Comparison of ENCODE assay signal across 1 cellular context in the genomic region with DNA sequence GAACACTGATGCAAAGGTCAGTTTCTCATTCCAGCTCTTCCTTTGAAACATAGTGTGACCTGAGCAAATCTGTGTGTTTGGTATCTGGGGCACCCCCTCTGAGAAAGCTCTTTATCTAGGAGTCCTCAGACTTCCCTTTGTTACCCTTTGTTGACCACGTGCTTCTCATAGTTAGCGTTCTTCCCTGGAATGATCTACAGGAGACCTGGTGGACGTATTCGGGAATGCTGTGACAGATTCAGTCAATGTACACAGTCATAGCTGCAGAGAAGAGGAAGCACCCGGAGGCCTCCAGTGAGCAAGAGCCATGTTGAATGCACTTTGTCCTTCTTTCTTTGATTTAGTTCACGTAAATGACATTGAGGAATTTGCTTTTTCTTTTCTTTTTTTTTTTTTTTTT.
TF ChIP-seq lines count a peak whose summit lies in the region.

No MANE protein-coding gene starts in this region.

TF ChIP-seq in HepG2, 621 proteins besides CTCF, POLR2A, EP300 and RAD21 (continues in another document):
- TF ChIP-seq ISX (CRISPR knock-in tag; conservative IDR thresholded peaks at IDR 0.05) (no peak), ZFP36 (IDR thresholded peaks at IDR 0.05; ENCODE audit: borderline replicate concordance, low read depth, low read length, partially characterized antibody) (no peak), ZNF737 (CRISPR knock-in tag; IDR thresholded peaks at IDR 0.05; ENCODE audit: borderline replicate concordance) (no peak), CREM (IDR thresholded peaks at IDR 0.05) (peak; percentile 38; the same call in 1 of the 2 replicates), CREM (CRISPR knock-in tag; IDR thresholded peaks at IDR 0.05) (no peak), ONECUT2 (CRISPR knock-in tag; IDR thresholded peaks at IDR 0.05) (no peak), ZFP62 (CRISPR knock-in tag; IDR thresholded peaks at IDR 0.05) (no peak), SRF (IDR thresholded peaks at IDR 0.05; ENCODE audit: low read depth, low read length) (no peak), HMG20A (CRISPR knock-in tag; IDR thresholded peaks at IDR 0.05; ENCODE audit: borderline replicate concordance) (0 out of 2 replicates have a peak, but pooled peaks have one; percentile 64), ELF1 (CRISPR knock-in tag; IDR thresholded peaks at IDR 0.05) (peak; percentile 42; the same call in 1 of the 2 replicates), SYNCRIP (IDR thresholded peaks at IDR 0.05; ENCODE audit: insufficient read depth, low read depth, low read length) (no peak), NFYC (CRISPR knock-in tag; IDR thresholded peaks at IDR 0.05) (no peak), KAT8 (CRISPR knock-in tag; IDR thresholded peaks at IDR 0.05) (peak; percentile 50; the same call in 1 of the 2 replicates), ZNF563 (CRISPR knock-in tag; IDR thresholded peaks at IDR 0.05) (no peak), HNRNPLL (IDR thresholded peaks at IDR 0.05; ENCODE audit: low read depth, low read length, poor library complexity, severe bottlenecking) (no peak), HMGXB3 (CRISPR knock-in tag; IDR thresholded peaks at IDR 0.05; ENCODE audit: borderline replicate concordance) (0 out of 2 replicates have a peak, but pooled peaks have one; percentile 42), PBX2 (CRISPR knock-in tag; IDR thresholded peaks at IDR 0.05) (0 out of 2 replicates have a peak, but pooled peaks have one; percentile 25), ZNF101 (CRISPR knock-in tag; IDR thresholded peaks at IDR 0.05; ENCODE audit: borderline replicate concordance, low read depth) (no peak), U2AF2 (IDR thresholded peaks at IDR 0.05; ENCODE audit: low read depth, low read length) (no peak), ZNF230 (CRISPR knock-in tag; IDR thresholded peaks at IDR 0.05) (no peak), ZMYM3 (CRISPR knock-in tag; IDR thresholded peaks at IDR 0.05) (no peak), KLF15 (CRISPR knock-in tag; IDR thresholded peaks at IDR 0.05; ENCODE audit: borderline replicate concordance) (no peak), TARDBP (CRISPR knock-in tag; IDR thresholded peaks at IDR 0.05) (0 out of 2 replicates have a peak, but pooled peaks have one; percentile 61), NAIF1 (CRISPR knock-in tag; IDR thresholded peaks at IDR 0.05; ENCODE audit: borderline replicate concordance) (no peak), ZNF644 (CRISPR knock-in tag; IDR thresholded peaks at IDR 0.05; ENCODE audit: low read depth) (no peak), RBM22 (optimal IDR thresholded peaks at IDR 0.05; ENCODE audit: low read length) (no peak), RBAK (CRISPR knock-in tag; IDR thresholded peaks at IDR 0.05) (no peak), NPAS2 (CRISPR knock-in tag; IDR thresholded peaks at IDR 0.05; ENCODE audit: borderline replicate concordance) (no peak), ZFP37 (CRISPR knock-in tag; IDR thresholded peaks at IDR 0.05; ENCODE audit: borderline replicate concordance) (no peak), ZNF468 (CRISPR knock-in tag; IDR thresholded peaks at IDR 0.05) (no peak), FOSL1 (CRISPR knock-in tag; IDR thresholded peaks at IDR 0.05; ENCODE audit: borderline replicate concordance) (no peak), YY1 (IDR thresholded peaks at IDR 0.05; ENCODE audit: insufficient read depth, insufficient replicate concordance, low read depth, low read length) (peak; percentile 30), ZNF362 (CRISPR knock-in tag; IDR thresholded peaks at IDR 0.05; ENCODE audit: borderline replicate concordance) (peak; percentile 38; the same call in 1 of the 2 replicates), PRMT3 (CRISPR knock-in tag; IDR thresholded peaks at IDR 0.05; ENCODE audit: borderline replicate concordance, low read depth) (no peak)
- TF ChIP-seq, protein P1, sequence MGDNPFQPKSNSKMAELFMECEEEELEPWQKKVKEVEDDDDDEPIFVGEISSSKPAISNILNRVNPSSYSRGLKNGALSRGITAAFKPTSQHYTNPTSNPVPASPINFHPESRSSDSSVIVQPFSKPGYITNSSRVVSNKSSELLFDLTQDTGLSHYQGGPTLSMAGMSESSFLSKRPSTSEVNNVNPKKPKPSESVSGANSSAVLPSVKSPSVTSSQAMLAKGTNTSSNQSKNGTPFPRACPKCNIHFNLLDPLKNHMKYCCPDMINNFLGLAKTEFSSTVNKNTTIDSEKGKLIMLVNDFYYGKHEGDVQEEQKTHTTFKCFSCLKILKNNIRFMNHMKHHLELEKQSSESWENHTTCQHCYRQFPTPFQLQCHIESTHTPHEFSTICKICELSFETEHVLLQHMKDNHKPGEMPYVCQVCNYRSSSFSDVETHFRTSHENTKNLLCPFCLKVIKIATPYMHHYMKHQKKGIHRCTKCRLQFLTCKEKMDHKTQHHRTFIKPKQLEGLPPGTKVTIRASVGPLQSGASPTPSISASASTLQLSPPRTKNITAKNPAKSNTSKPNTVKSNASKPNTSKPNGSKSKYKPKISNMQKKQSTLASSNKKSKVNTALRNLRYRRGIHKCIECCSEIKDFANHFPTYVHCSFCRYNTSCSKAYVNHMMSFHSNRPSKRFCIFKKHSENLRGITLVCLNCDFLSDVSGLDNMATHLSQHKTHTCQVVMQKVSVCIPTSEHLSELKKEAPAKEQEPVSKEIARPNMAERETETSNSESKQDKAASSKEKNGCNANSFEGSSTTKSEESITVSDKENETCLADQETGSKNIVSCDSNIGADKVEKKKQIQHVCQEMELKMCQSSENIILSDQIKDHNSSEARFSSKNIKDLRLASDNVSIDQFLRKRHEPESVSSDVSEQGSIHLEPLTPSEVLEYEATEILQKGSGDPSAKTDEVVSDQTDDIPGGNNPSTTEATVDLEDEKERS (CRISPR knock-in tag; IDR thresholded peaks at IDR 0.05), result no peak
- TF ChIP-seq, protein P2, sequence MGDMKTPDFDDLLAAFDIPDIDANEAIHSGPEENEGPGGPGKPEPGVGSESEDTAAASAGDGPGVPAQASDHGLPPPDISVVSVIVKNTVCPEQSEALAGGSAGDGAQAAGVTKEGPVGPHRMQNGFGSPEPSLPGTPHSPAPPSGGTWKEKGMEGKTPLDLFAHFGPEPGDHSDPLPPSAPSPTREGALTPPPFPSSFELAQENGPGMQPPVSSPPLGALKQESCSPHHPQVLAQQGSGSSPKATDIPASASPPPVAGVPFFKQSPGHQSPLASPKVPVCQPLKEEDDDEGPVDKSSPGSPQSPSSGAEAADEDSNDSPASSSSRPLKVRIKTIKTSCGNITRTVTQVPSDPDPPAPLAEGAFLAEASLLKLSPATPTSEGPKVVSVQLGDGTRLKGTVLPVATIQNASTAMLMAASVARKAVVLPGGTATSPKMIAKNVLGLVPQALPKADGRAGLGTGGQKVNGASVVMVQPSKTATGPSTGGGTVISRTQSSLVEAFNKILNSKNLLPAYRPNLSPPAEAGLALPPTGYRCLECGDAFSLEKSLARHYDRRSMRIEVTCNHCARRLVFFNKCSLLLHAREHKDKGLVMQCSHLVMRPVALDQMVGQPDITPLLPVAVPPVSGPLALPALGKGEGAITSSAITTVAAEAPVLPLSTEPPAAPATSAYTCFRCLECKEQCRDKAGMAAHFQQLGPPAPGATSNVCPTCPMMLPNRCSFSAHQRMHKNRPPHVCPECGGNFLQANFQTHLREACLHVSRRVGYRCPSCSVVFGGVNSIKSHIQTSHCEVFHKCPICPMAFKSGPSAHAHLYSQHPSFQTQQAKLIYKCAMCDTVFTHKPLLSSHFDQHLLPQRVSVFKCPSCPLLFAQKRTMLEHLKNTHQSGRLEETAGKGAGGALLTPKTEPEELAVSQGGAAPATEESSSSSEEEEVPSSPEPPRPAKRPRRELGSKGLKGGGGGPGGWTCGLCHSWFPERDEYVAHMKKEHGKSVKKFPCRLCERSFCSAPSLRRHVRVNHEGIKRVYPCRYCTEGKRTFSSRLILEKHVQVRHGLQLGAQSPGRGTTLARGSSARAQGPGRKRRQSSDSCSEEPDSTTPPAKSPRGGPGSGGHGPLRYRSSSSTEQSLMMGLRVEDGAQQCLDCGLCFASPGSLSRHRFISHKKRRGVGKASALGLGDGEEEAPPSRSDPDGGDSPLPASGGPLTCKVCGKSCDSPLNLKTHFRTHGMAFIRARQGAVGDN (CRISPR knock-in tag; IDR thresholded peaks at IDR 0.05), result no peak
- TF ChIP-seq, protein P3, sequence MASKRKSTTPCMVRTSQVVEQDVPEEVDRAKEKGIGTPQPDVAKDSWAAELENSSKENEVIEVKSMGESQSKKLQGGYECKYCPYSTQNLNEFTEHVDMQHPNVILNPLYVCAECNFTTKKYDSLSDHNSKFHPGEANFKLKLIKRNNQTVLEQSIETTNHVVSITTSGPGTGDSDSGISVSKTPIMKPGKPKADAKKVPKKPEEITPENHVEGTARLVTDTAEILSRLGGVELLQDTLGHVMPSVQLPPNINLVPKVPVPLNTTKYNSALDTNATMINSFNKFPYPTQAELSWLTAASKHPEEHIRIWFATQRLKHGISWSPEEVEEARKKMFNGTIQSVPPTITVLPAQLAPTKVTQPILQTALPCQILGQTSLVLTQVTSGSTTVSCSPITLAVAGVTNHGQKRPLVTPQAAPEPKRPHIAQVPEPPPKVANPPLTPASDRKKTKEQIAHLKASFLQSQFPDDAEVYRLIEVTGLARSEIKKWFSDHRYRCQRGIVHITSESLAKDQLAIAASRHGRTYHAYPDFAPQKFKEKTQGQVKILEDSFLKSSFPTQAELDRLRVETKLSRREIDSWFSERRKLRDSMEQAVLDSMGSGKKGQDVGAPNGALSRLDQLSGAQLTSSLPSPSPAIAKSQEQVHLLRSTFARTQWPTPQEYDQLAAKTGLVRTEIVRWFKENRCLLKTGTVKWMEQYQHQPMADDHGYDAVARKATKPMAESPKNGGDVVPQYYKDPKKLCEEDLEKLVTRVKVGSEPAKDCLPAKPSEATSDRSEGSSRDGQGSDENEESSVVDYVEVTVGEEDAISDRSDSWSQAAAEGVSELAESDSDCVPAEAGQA (IDR thresholded peaks at IDR 0.05; ENCODE audit: low read depth), result no peak
- TF ChIP-seq, protein P3 (CRISPR knock-in tag; IDR thresholded peaks at IDR 0.05; ENCODE audit: borderline replicate concordance), result no peak
- TF ChIP-seq, protein P4, sequence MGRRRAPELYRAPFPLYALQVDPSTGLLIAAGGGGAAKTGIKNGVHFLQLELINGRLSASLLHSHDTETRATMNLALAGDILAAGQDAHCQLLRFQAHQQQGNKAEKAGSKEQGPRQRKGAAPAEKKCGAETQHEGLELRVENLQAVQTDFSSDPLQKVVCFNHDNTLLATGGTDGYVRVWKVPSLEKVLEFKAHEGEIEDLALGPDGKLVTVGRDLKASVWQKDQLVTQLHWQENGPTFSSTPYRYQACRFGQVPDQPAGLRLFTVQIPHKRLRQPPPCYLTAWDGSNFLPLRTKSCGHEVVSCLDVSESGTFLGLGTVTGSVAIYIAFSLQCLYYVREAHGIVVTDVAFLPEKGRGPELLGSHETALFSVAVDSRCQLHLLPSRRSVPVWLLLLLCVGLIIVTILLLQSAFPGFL (CRISPR knock-in tag; IDR thresholded peaks at IDR 0.05), result no peak
